ENCODE assay signal across 15 cellular contexts in the genomic region with DNA sequence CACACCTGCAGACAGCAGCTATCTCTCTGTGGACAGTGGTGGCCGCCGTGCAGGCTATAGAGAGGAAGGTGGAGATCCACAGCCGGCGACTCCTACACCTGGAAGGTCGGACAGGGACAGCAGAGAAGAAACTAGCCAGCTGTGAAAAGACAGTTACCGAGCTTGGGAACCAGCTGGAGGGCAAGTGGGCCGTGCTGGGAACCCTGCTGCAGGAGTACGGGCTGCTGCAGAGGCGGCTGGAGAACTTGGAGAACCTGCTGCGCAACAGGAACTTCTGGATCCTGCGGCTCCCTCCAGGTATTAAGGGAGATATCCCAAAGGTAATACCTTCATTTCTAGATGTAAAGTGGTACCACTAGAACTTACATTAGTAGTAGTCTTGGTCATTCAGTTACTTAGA.
"Had no signal": no experiment of that assay in that cellular context is flagged by ENCODE, and none has a peak within 500 bp of the region (broad histone marks: within the 10 kb centered on the region; RNA-seq: fewer than 3 reads in every experiment).

No MANE protein-coding gene starts in this region.

- H3K4me3 Mint-ChIP-seq: dendritic cell treated with granulocyte-macrophage colony-stimulating factor and Interleukin-4, amounts not matched to agents 40 ng/mL and 50 ng/mL, for 4 days; naive thymus-derived CD4-positive, alpha-beta T cell; stimulated activated naive B cell treated with anti-CD40 and anti-IgM and Interleukin-4, amounts not matched to agents 10 μg/mL and 1 μg/mL and 100 μg/mL, for 72 hours; stimulated activated naive CD8-positive, alpha-beta T cell treated with anti-CD3 and anti-CD28 coated beads, Interleukin-15, amount 100 ng/mL, for 72 hours had no signal

- DNase-seq: foreskin keratinocyte; left colon; mesendoderm; naive thymus-derived CD4-positive, alpha-beta T cell; posterior cingulate gyrus; spleen; stimulated activated CD4-positive, alpha-beta T cell treated with anti-CD3 and anti-CD28 coated beads, Interleukin-15, amount 100 ng/mL, for 24 hours; stimulated activated CD4-positive, alpha-beta T cell treated with anti-CD3 and anti-CD28 coated beads, Interleukin-1b, Interleukin-23, amount 100 ng/mL, for 48 hours; stimulated activated CD4-positive, alpha-beta T cell treated with anti-CD3 and anti-CD28 coated beads, Interleukin-4, amount 100 ng/mL, for 24 hours; stimulated activated naive B cell treated with anti-CD40 and anti-IgM and Interleukin-4, amounts not matched to agents 10 μg/mL and 1 μg/mL and 100 μg/mL, for 72 hours; stimulated activated naive CD8-positive, alpha-beta T cell treated with anti-CD3 and anti-CD28 coated beads, Interleukin-15, amount 100 ng/mL, for 72 hours; testis had no signal

- ATAC-seq: foreskin keratinocyte; left colon; naive thymus-derived CD4-positive, alpha-beta T cell; sciatic nerve; stimulated activated naive B cell treated with anti-CD40 and anti-IgM and Interleukin-4, amounts not matched to agents 10 μg/mL and 1 μg/mL and 100 μg/mL, for 72 hours; stimulated activated naive CD8-positive, alpha-beta T cell treated with anti-CD3 and anti-CD28 coated beads, Interleukin-15, amount 100 ng/mL, for 72 hours had no signal

- H3K27me3 Mint-ChIP-seq: dendritic cell treated with granulocyte-macrophage colony-stimulating factor and Interleukin-4, amounts not matched to agents 40 ng/mL and 50 ng/mL, for 4 days; naive thymus-derived CD4-positive, alpha-beta T cell; stimulated activated naive B cell treated with anti-CD40 and anti-IgM and Interleukin-4, amounts not matched to agents 10 μg/mL and 1 μg/mL and 100 μg/mL, for 72 hours; stimulated activated naive CD8-positive, alpha-beta T cell treated with anti-CD3 and anti-CD28 coated beads, Interleukin-15, amount 100 ng/mL, for 72 hours had no signal

- H3K9me3 ChIP-seq: spleen, testis, tibial nerve had no signal

- H3K4me1 ChIP-seq: testis had no signal

- H3K4me3 ChIP-seq: spleen, testis, tibial nerve had no signal

- H3K27me3 ChIP-seq: foreskin keratinocyte, spleen, testis, tibial nerve had no signal

- H3K27ac ChIP-seq: foreskin keratinocyte, spleen, testis, tibial nerve had no signal

- H3K27ac Mint-ChIP-seq: dendritic cell treated with granulocyte-macrophage colony-stimulating factor and Interleukin-4, amounts not matched to agents 40 ng/mL and 50 ng/mL, for 4 days; stimulated activated naive B cell treated with anti-CD40 and anti-IgM and Interleukin-4, amounts not matched to agents 10 μg/mL and 1 μg/mL and 100 μg/mL, for 72 hours had no signal
